29 cellular contexts compared by ENCODE assay signal in the genomic region with DNA sequence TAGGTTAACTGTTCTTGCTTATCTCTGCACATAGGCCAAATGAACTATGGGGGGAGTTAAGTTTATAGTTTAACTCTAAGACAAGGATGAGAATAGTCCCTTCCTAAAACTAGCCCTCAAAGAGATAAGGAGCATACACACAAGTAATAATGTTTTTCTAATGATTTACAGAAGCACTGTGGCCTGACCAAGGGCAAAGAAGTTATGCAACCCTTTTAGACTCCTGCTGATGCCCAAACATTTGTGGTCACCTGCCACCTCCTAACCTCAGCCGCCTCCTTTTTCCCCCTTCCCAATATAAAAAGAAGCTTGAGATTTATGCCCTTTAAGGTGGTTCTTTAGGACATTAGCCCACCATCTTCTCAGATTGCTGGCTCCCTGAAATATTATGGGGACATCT.
"Had no signal": no experiment of that assay in that cellular context is flagged by ENCODE, and none has a peak within 500 bp of the region (broad histone marks: within the 10 kb centered on the region; RNA-seq: fewer than 3 reads in every experiment).

No MANE protein-coding gene starts in this region.

- H3K4me3 Mint-ChIP-seq: stimulated activated effector memory CD8-positive, alpha-beta T cell treated with anti-CD3 and anti-CD28 coated beads, Interleukin-12 subunit alpha, Interleukin-12 subunit beta, amount 100 ng/mL, for 72 hours; stimulated activated memory B cell treated with anti-CD40 and anti-IgM and Interleukin-4, amounts not matched to agents 10 μg/mL and 1 μg/mL and 100 μg/mL, for 72 hours; stimulated activated naive B cell treated with anti-CD40 and anti-IgM and Interleukin-4, amounts not matched to agents 10 μg/mL and 1 μg/mL and 100 μg/mL, for 72 hours; stimulated activated naive CD8-positive, alpha-beta T cell treated with anti-CD3 and anti-CD28 coated beads, Interleukin-15, amount 100 ng/mL, for 72 hours; stimulated activated naive CD8-positive, alpha-beta T cell treated with anti-CD3 and anti-CD28 coated beads, Interleukin-15, Interleukin-2, amounts not matched to agents 100 ng/mL and 50 ng/mL, for 24 hours; type B pancreatic cell had no signal

- H3K27me3 Mint-ChIP-seq: stimulated activated memory B cell treated with anti-CD40 and anti-IgM and Interleukin-4, amounts not matched to agents 10 μg/mL and 1 μg/mL and 100 μg/mL, for 72 hours; stimulated activated naive CD8-positive, alpha-beta T cell treated with anti-CD3 and anti-CD28 coated beads, Interleukin-15, amount 100 ng/mL, for 72 hours; type B pancreatic cell had no signal

- ATAC-seq: stimulated activated effector memory CD8-positive, alpha-beta T cell treated with anti-CD3 and anti-CD28 coated beads, Interleukin-12 subunit alpha, Interleukin-12 subunit beta, amount 100 ng/mL, for 72 hours; stimulated activated memory B cell treated with anti-CD40 and anti-IgM and Interleukin-4, amounts not matched to agents 10 μg/mL and 1 μg/mL and 100 μg/mL, for 72 hours; stimulated activated naive B cell treated with anti-CD40 and anti-IgM and Interleukin-4, amounts not matched to agents 10 μg/mL and 1 μg/mL and 100 μg/mL, for 72 hours; stimulated activated naive CD8-positive, alpha-beta T cell treated with anti-CD3 and anti-CD28 coated beads, Interleukin-15, amount 100 ng/mL, for 72 hours; stimulated activated naive CD8-positive, alpha-beta T cell treated with anti-CD3 and anti-CD28 coated beads, Interleukin-15, Interleukin-2, amounts not matched to agents 100 U/mL and 50 U/mL, for 24 hours; upper lobe of right lung had no signal

- H3K4me3 ChIP-seq: stomach, suprapubic skin, testis, thoracic aorta, thyroid gland, tibial artery, tibial nerve, transverse colon, upper lobe of left lung, upper lobe of right lung, uterus, vagina had no signal

- H3K4me1 Mint-ChIP-seq: stimulated activated effector memory CD8-positive, alpha-beta T cell treated with anti-CD3 and anti-CD28 coated beads, Interleukin-12 subunit alpha, Interleukin-12 subunit beta, amount 100 ng/mL, for 72 hours; stimulated activated memory B cell treated with anti-CD40 and anti-IgM and Interleukin-4, amounts not matched to agents 10 μg/mL and 1 μg/mL and 100 μg/mL, for 72 hours; stimulated activated naive B cell treated with anti-CD40 and anti-IgM and Interleukin-4, amounts not matched to agents 10 μg/mL and 1 μg/mL and 100 μg/mL, for 72 hours; stimulated activated naive CD8-positive, alpha-beta T cell treated with anti-CD3 and anti-CD28 coated beads, Interleukin-15, amount 100 ng/mL, for 72 hours had no signal

- H3K36me3 Mint-ChIP-seq: stimulated activated effector memory CD8-positive, alpha-beta T cell treated with anti-CD3 and anti-CD28 coated beads, Interleukin-12 subunit alpha, Interleukin-12 subunit beta, amount 100 ng/mL, for 72 hours; stimulated activated memory B cell treated with anti-CD40 and anti-IgM and Interleukin-4, amounts not matched to agents 10 μg/mL and 1 μg/mL and 100 μg/mL, for 72 hours; stimulated activated naive B cell treated with anti-CD40 and anti-IgM and Interleukin-4, amounts not matched to agents 10 μg/mL and 1 μg/mL and 100 μg/mL, for 72 hours; type B pancreatic cell had no signal

- FAIRE-seq: urothelium cell line had no signal

- H3K27ac Mint-ChIP-seq: stimulated activated effector memory CD8-positive, alpha-beta T cell treated with anti-CD3 and anti-CD28 coated beads, Interleukin-12 subunit alpha, Interleukin-12 subunit beta, amount 100 ng/mL, for 72 hours; stimulated activated memory B cell treated with anti-CD40 and anti-IgM and Interleukin-4, amounts not matched to agents 10 μg/mL and 1 μg/mL and 100 μg/mL, for 72 hours; stimulated activated naive B cell treated with anti-CD40 and anti-IgM and Interleukin-4, amounts not matched to agents 10 μg/mL and 1 μg/mL and 100 μg/mL, for 72 hours; stimulated activated naive CD8-positive, alpha-beta T cell treated with anti-CD3 and anti-CD28 coated beads, Interleukin-15, amount 100 ng/mL, for 72 hours; stimulated activated naive CD8-positive, alpha-beta T cell treated with anti-CD3 and anti-CD28 coated beads, Interleukin-15, Interleukin-2, amounts not matched to agents 100 ng/mL and 50 ng/mL, for 24 hours; type B pancreatic cell had no signal

- H3K36me3 ChIP-seq: stomach, suprapubic skin, thoracic aorta, thyroid gland, tibial artery, tibial nerve, transverse colon, upper lobe of left lung, upper lobe of right lung, uterus, vagina had no signal

- H3K27me3 ChIP-seq: stomach, suprapubic skin, testis, thyroid gland, tibial artery, tibial nerve, transverse colon, upper lobe of left lung, upper lobe of right lung, uterus, vagina had no signal

- H3K9me3 Mint-ChIP-seq: stimulated activated effector memory CD8-positive, alpha-beta T cell treated with anti-CD3 and anti-CD28 coated beads, Interleukin-12 subunit alpha, Interleukin-12 subunit beta, amount 100 ng/mL, for 72 hours; stimulated activated memory B cell treated with anti-CD40 and anti-IgM and Interleukin-4, amounts not matched to agents 10 μg/mL and 1 μg/mL and 100 μg/mL, for 72 hours; stimulated activated naive B cell treated with anti-CD40 and anti-IgM and Interleukin-4, amounts not matched to agents 10 μg/mL and 1 μg/mL and 100 μg/mL, for 72 hours; stimulated activated naive CD8-positive, alpha-beta T cell treated with anti-CD3 and anti-CD28 coated beads, Interleukin-15, amount 100 ng/mL, for 72 hours; stimulated activated naive CD8-positive, alpha-beta T cell treated with anti-CD3 and anti-CD28 coated beads, Interleukin-15, Interleukin-2, amounts not matched to agents 100 ng/mL and 50 ng/mL, for 24 hours; type B pancreatic cell had no signal

- DNase-seq: stimulated activated CD4-positive, alpha-beta T cell treated with anti-CD3 and anti-CD28 coated beads, Interleukin-2, amount 100 ng/mL, for 48 hours; stimulated activated CD4-positive, alpha-beta T cell treated with anti-CD3 and anti-CD28 coated beads, Interleukin-4, amount 100 ng/mL, for 1 hour; stimulated activated CD4-positive, alpha-beta T cell treated with anti-CD3 and anti-CD28 coated beads, Interleukin-4, amount 100 ng/mL, for 24 hours; stimulated activated CD4-positive, alpha-beta T cell treated with anti-CD3 and anti-CD28 coated beads, Interleukin-4, amount 100 ng/mL, for 4 hours; stimulated activated CD8-positive, alpha-beta memory T cell treated with anti-CD3 and anti-CD28 coated beads, Interleukin-4, amount 100 ng/mL, for 48 hours; stimulated activated naive B cell treated with anti-CD40 and anti-IgM and Interleukin-4, amounts not matched to agents 10 μg/mL and 1 μg/mL and 100 μg/mL, for 72 hours; stimulated activated naive CD4-positive, alpha-beta T cell; stimulated activated naive CD4-positive, alpha-beta T cell treated with Interleukin-2 at 50 U/mL for 16 hours; stimulated activated naive CD8-positive, alpha-beta T cell treated with anti-CD3 and anti-CD28 coated beads, Interleukin-15, amount 100 ng/mL, for 72 hours; stimulated activated naive CD8-positive, alpha-beta T cell treated with anti-CD3 and anti-CD28 coated beads, Interleukin-15, Interleukin-2, amounts not matched to agents 100 U/mL and 50 U/mL, for 24 hours; stomach; substantia nigra; testis; thyroid gland; tibial artery; transverse colon; trophoblast cell; upper lobe of left lung; upper lobe of right lung; uterus had no signal
